30 cellular contexts compared by ENCODE assay signal in the genomic region with DNA sequence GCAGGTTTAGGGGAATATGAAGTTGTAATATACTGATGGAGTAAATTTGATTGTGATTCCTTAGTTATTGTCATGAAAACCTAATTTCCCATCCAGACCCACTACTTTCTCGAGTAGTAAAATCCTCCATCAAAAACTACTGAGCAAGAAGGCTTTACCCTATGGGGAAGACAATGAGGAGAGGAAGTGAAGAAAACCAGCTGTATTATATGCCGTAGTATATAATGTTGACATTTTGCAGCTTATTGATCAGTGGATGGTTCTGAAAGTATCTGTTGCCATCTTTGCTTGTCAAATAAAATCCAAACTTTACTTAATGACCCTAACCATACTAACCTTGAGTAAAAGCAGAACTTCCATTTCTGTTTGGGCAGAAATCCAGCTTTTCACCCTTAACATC.
"Had no signal": no experiment of that assay in that cellular context is flagged by ENCODE, and none has a peak within 500 bp of the region (broad histone marks: within the 10 kb centered on the region; RNA-seq: fewer than 3 reads in every experiment).

No MANE protein-coding gene starts in this region.

- H3K27me3 ChIP-seq: adrenal gland, ascending aorta, body of pancreas, brain microvascular endothelial cell, breast epithelium, cardiac muscle cell, colonic mucosa had no signal

- H3K9me3 ChIP-seq: adrenal gland, ascending aorta, body of pancreas, breast epithelium, colonic mucosa had no signal

- H3K4me1 ChIP-seq: adrenal gland, ascending aorta, body of pancreas, breast epithelium, colonic mucosa had no signal

- ATAC-seq: activated naive CD4-positive, alpha-beta T cell treated with anti-CD3 and anti-CD28 coated beads, Interleukin-2, amount 50 U/mL, for 72 hours; activated naive CD8-positive, alpha-beta T cell treated with anti-CD3 and anti-CD28 coated beads, Interleukin-2, amount 50 U/mL, for 24 hours; activated T-cell treated with anti-CD3 and anti-CD28 coated beads, Interleukin-2, amount 50 U/mL, for 72 hours; activated T-helper 17 cell treated with anti-CD3 and anti-CD28 coated beads, Interleukin-2, amount 50 U/mL, for 72 hours; body of pancreas had no signal

- H3K4me3 ChIP-seq: adrenal gland, ascending aorta, body of pancreas, breast epithelium, cardiac muscle cell, colonic mucosa had no signal

- H3K27ac ChIP-seq: adrenal gland, ascending aorta, body of pancreas, brain microvascular endothelial cell, breast epithelium, cardiac muscle cell, colonic mucosa had no signal

- DNase-seq: activated effector memory CD4-positive, alpha-beta T cell treated with anti-CD3 and anti-CD28 coated beads, Interleukin-2, amount 50 U/mL, for 16 hours; activated effector memory CD4-positive, alpha-beta T cell treated with Interleukin-2 at 50 U/mL for 16 hours; activated gamma-delta T cell; activated gamma-delta T cell treated with Interleukin-2 at 50 U/mL for 16 hours; activated naive CD4-positive, alpha-beta T cell; activated naive CD4-positive, alpha-beta T cell treated with anti-CD3 and anti-CD28 coated beads for 36 hours; activated naive CD4-positive, alpha-beta T cell treated with anti-CD3 and anti-CD28 coated beads, Interleukin-2, amount 10 ng/mL, durations not matched to agents 7 days and 5 days; activated naive CD4-positive, alpha-beta T cell treated with anti-CD3 and anti-CD28 coated beads, Interleukin-2, amount 50 U/mL, for 16 hours; activated naive CD4-positive, alpha-beta T cell treated with Interleukin-2 at 50 U/mL for 16 hours; activated naive CD8-positive, alpha-beta T cell treated with anti-CD3 and anti-CD28 coated beads for 36 hours; activated naive CD8-positive, alpha-beta T cell treated with anti-CD3 and anti-CD28 coated beads, Interleukin-2, amount 10 ng/mL, durations not matched to agents 7 days and 5 days; activated naive CD8-positive, alpha-beta T cell treated with anti-CD3 and anti-CD28 coated beads, Interleukin-2, amount 50 U/mL, for 24 hours; activated T-cell treated with anti-CD3 and anti-CD28 coated beads, Interleukin-2, amount 50 U/mL, for 48 hours; activated T-cell treated with anti-CD3 and anti-CD28 coated beads, Interleukin-2, amount 50 U/mL, for 72 hours; adrenal gland; amniotic stem cell; amygdala; anterior cingulate cortex; aorta; body of pancreas; brain microvascular endothelial cell; caudate nucleus; central memory CD4-positive, alpha-beta T cell; cerebellar nuclear complex; colonic mucosa had no signal

- H3K36me3 ChIP-seq: adrenal gland, ascending aorta, brain microvascular endothelial cell, breast epithelium, cardiac muscle cell, colonic mucosa had no signal
